8 cellular contexts compared by ENCODE assay signal in genomic region chr15:84749111-84749991, GRCh38. TPM values are rescaled to one million over a fixed set of nuclear protein-coding genes. Genes with fewer than 3 reads are reported as not detected.
DNase-seq lines count a peak whose midpoint lies in the region; ATAC-seq and TF ChIP-seq lines count a peak whose summit lies in the region.

No MANE protein-coding gene starts in this region.

- H3K4me3 ChIP-seq in heart right ventricle (peak overlapping the region; percentile 61 to 98 (median 86)), retinal pigment epithelial cell (ENCODE audit: low read length) (peak overlapping the region; percentile 90)

- DNase-seq in GM03348 (ENCODE audit: low spot score) (peak; percentile 45), SHP77 treated with DMSO at 0.1 percent for 48 hours (lab: John Stamatoyannopoulos, UW) (peak; percentile 32), heart right ventricle (peak; percentile 23 to 45), retinal pigment epithelial cell (ENCODE audit: low read depth) (no peak), iPS-NIHi7 (ENCODE audit: extremely low spot score) (no peak)

- H3K27me3 ChIP-seq in heart right ventricle = no peaks in the 10 kb centered on the region

- H3K36me3 ChIP-seq in heart right ventricle = peaks cover 0 to 8% (median 0%) of the 10 kb centered on the region in 9 donors

- WGBS in heart right ventricle, 2 donors = 4 to 7% methylated on average over 15 of the region's 15 CpGs

- H3K4me1 Mint-ChIP-seq in activated naive CD8-positive, alpha-beta T cell (ENCODE audit: low read depth) = peaks cover 69% of the 10 kb centered on the region

- H3K27ac Mint-ChIP-seq in activated naive CD8-positive, alpha-beta T cell = peak overlapping the region; percentile 97

- peaks cover 5% of the 10 kb centered on the region for H3K36me3 Mint-ChIP-seq in activated naive CD8-positive, alpha-beta T cell

- H3K4me3 Mint-ChIP-seq in activated naive CD8-positive, alpha-beta T cell = peak overlapping the region; percentile 98

- TF ChIP-seq CTCF in heart right ventricle (IDR thresholded peaks at IDR 0.05) (no peak), retinal pigment epithelial cell (conservative IDR thresholded peaks at IDR 0.05; ENCODE audit: low read depth, low read length) (peak; percentile 1)

- peak overlapping the region; percentile 98 to 100 (median 100) for H3K27ac ChIP-seq in heart right ventricle

- intact Hi-C loops in heart right ventricle (cut with DNase I) = loop anchor here in 7 of 10 donors (2.0 to 5.0 kb wide), 5 partner anchors 33 to 147 kb away; partner anchors contain the start of genes ALPK3 (in 5 of the 7), SEC11A (in 3 of the 7), WDR73 (in 2 of the 7) and ZSCAN2 (in 1 of the 7)

- H3K4me1 ChIP-seq in heart right ventricle = peaks cover 10 to 82% (median 71%) of the 10 kb centered on the region in 9 donors

- H3K9me3 Mint-ChIP-seq in activated naive CD8-positive, alpha-beta T cell (ENCODE audit: low read depth) = no peaks in the 10 kb centered on the region

- H3K9me3 ChIP-seq in heart right ventricle = no peaks in the 10 kb centered on the region

- ATAC-seq in HG03139 (IDR thresholded peaks at IDR 0.05; ENCODE audit: unreplicated experiment) (peak; percentile 2), heart right ventricle (peak in 6 of 8 donors; percentile 6 to 55 (median 31)), GM21360 (IDR thresholded peaks at IDR 0.05; ENCODE audit: unreplicated experiment) (no peak)

- H3K27me3 Mint-ChIP-seq in activated naive CD8-positive, alpha-beta T cell = no peaks in the 10 kb centered on the region

RNA-seq across cellular contexts. Expression of gene ZNF592, which starts 1.0 kb away (rescaled TPM):
- total RNA-seq in heart right ventricle = 10 to 100 TPM; 17.1 to 26.9 (median 20.8) TPM
- polyA plus RNA-seq in heart right ventricle = 1 to 10 TPM; 8.2 to 8.7 TPM

RNA-seq across cellular contexts. Expression of gene SEC11A, which starts 33.4 kb away (rescaled TPM):
- total RNA-seq in heart right ventricle = 10 to 100 TPM; 65.9 to 93.8 (median 75.0) TPM
- 100 to 1,000 TPM in 1 of 2 donors, 10 to 100 TPM in 1; 77.7 to 123 TPM for polyA plus RNA-seq in heart right ventricle

Comparison
In these comparisons a context has a peak if more than half of its experiments do, and no peak if none do; other contexts are left out.
1. DNase-seq: peak in GM03348 (single experiment), SHP77 treated with DMSO at 0.1 percent for 48 hours (single experiment) and heart right ventricle (2 of 2); none in retinal pigment epithelial cell (single experiment) and iPS-NIHi7 (single experiment).